Comparison of ENCODE assay signal across 1 cellular context in the genomic region with DNA sequence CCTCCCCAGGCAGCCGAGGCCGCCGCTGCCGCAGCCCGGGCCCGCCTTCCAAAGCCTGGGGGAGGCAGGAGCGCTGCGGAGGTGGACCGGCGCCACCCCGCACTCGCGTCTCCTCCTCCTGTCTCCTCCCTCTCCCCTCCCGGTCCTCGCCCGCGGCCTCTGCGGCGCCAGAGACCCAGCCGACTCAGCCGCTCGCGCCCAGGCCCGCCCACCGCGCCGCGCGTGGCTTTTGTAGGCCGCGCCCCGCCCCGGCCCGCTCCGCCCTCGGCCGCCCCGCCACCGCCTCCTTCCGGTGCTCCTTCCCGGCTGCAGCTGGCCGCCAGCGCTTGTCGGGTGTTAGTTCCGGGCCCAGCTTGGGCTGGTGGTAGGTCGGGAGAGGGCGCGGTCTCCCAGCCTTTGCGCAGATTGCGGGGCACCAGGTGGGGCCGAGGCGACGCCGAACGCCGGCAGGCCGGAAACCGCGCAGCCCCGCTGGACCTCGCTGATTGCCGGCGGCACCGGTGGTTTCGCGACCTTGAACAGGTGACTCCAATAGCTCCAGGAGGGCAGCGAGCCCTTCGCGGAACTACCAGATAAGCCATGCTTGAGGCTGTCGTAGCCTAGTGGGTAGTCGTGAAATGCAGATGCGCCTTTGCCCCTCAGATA.
TF ChIP-seq lines count a peak whose summit lies in the region.

A gene with protein sequence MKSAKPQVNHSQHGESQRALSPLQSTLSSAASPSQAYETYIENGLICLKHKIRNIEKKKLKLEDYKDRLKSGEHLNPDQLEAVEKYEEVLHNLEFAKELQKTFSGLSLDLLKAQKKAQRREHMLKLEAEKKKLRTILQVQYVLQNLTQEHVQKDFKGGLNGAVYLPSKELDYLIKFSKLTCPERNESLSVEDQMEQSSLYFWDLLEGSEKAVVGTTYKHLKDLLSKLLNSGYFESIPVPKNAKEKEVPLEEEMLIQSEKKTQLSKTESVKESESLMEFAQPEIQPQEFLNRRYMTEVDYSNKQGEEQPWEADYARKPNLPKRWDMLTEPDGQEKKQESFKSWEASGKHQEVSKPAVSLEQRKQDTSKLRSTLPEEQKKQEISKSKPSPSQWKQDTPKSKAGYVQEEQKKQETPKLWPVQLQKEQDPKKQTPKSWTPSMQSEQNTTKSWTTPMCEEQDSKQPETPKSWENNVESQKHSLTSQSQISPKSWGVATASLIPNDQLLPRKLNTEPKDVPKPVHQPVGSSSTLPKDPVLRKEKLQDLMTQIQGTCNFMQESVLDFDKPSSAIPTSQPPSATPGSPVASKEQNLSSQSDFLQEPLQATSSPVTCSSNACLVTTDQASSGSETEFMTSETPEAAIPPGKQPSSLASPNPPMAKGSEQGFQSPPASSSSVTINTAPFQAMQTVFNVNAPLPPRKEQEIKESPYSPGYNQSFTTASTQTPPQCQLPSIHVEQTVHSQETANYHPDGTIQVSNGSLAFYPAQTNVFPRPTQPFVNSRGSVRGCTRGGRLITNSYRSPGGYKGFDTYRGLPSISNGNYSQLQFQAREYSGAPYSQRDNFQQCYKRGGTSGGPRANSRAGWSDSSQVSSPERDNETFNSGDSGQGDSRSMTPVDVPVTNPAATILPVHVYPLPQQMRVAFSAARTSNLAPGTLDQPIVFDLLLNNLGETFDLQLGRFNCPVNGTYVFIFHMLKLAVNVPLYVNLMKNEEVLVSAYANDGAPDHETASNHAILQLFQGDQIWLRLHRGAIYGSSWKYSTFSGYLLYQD (minus strand): TSS at position 202 of the 645 bp plus-strand sequence. CDS start 1,431 bp downstream, outside the sequence.

TF ChIP-seq in HepG2, 621 proteins besides CTCF, POLR2A, EP300 and RAD21 (continued from another document and continues in another):
- TF ChIP-seq, protein P1, sequence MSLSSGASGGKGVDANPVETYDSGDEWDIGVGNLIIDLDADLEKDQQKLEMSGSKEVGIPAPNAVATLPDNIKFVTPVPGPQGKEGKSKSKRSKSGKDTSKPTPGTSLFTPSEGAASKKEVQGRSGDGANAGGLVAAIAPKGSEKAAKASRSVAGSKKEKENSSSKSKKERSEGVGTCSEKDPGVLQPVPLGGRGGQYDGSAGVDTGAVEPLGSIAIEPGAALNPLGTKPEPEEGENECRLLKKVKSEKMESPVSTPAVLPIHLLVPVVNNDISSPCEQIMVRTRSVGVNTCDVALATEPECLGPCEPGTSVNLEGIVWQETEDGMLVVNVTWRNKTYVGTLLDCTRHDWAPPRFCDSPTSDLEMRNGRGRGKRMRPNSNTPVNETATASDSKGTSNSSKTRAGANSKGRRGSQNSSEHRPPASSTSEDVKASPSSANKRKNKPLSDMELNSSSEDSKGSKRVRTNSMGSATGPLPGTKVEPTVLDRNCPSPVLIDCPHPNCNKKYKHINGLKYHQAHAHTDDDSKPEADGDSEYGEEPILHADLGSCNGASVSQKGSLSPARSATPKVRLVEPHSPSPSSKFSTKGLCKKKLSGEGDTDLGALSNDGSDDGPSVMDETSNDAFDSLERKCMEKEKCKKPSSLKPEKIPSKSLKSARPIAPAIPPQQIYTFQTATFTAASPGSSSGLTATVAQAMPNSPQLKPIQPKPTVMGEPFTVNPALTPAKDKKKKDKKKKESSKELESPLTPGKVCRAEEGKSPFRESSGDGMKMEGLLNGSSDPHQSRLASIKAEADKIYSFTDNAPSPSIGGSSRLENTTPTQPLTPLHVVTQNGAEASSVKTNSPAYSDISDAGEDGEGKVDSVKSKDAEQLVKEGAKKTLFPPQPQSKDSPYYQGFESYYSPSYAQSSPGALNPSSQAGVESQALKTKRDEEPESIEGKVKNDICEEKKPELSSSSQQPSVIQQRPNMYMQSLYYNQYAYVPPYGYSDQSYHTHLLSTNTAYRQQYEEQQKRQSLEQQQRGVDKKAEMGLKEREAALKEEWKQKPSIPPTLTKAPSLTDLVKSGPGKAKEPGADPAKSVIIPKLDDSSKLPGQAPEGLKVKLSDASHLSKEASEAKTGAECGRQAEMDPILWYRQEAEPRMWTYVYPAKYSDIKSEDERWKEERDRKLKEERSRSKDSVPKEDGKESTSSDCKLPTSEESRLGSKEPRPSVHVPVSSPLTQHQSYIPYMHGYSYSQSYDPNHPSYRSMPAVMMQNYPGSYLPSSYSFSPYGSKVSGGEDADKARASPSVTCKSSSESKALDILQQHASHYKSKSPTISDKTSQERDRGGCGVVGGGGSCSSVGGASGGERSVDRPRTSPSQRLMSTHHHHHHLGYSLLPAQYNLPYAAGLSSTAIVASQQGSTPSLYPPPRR (CRISPR knock-in tag; IDR thresholded peaks at IDR 0.05; ENCODE audit: borderline replicate concordance): peak; percentile 87
- TF ChIP-seq ZNF296 (CRISPR knock-in tag; conservative IDR thresholded peaks at IDR 0.05): 0 out of 2 replicates have a peak, but pooled peaks have one; percentile 60
- peak; percentile 64 for TF ChIP-seq STAG1 (CRISPR knock-in tag; IDR thresholded peaks at IDR 0.05)
- TF ChIP-seq PHF20 (CRISPR knock-in tag; IDR thresholded peaks at IDR 0.05): peak; percentile 72
- TF ChIP-seq HES4 (CRISPR knock-in tag; IDR thresholded peaks at IDR 0.05; ENCODE audit: borderline replicate concordance): no peak
- no peak for TF ChIP-seq NBN (conservative IDR thresholded peaks at IDR 0.05)
- no peak for TF ChIP-seq ZSCAN29 (CRISPR knock-in tag; conservative IDR thresholded peaks at IDR 0.05)
- TF ChIP-seq ZNF792 (CRISPR knock-in tag; IDR thresholded peaks at IDR 0.05): peak; percentile 91
- TF ChIP-seq ZBTB20 (CRISPR knock-in tag; IDR thresholded peaks at IDR 0.05; ENCODE audit: borderline replicate concordance, low read depth): peak; percentile 61; the same call in 1 of the 2 replicates
- no peak for TF ChIP-seq ZFP62 (CRISPR knock-in tag; IDR thresholded peaks at IDR 0.05)
- TF ChIP-seq, protein P2, sequence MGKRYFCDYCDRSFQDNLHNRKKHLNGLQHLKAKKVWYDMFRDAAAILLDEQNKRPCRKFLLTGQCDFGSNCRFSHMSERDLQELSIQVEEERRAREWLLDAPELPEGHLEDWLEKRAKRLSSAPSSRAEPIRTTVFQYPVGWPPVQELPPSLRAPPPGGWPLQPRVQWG (CRISPR knock-in tag; IDR thresholded peaks at IDR 0.05; ENCODE audit: borderline replicate concordance, low read depth): no peak
- no peak for TF ChIP-seq ZNF850 (CRISPR knock-in tag; conservative IDR thresholded peaks at IDR 0.05)
- TF ChIP-seq ZNF878 (CRISPR knock-in tag; IDR thresholded peaks at IDR 0.05): 0 out of 2 replicates have a peak, but pooled peaks have one; percentile 29
- TF ChIP-seq ZNF407 (CRISPR knock-in tag; IDR thresholded peaks at IDR 0.05; ENCODE audit: not compliant biosample characterization): no peak
- peak; percentile 89 for TF ChIP-seq HNF1B (CRISPR knock-in tag; IDR thresholded peaks at IDR 0.05)
- peak; percentile 45; the same call in 1 of the 2 replicates for TF ChIP-seq ZNF225 (CRISPR knock-in tag; IDR thresholded peaks at IDR 0.05)
- TF ChIP-seq TOE1 (CRISPR knock-in tag; IDR thresholded peaks at IDR 0.05): no peak
- TF ChIP-seq NCOA5 (CRISPR knock-in tag; IDR thresholded peaks at IDR 0.05): no peak
- TF ChIP-seq, protein P3, sequence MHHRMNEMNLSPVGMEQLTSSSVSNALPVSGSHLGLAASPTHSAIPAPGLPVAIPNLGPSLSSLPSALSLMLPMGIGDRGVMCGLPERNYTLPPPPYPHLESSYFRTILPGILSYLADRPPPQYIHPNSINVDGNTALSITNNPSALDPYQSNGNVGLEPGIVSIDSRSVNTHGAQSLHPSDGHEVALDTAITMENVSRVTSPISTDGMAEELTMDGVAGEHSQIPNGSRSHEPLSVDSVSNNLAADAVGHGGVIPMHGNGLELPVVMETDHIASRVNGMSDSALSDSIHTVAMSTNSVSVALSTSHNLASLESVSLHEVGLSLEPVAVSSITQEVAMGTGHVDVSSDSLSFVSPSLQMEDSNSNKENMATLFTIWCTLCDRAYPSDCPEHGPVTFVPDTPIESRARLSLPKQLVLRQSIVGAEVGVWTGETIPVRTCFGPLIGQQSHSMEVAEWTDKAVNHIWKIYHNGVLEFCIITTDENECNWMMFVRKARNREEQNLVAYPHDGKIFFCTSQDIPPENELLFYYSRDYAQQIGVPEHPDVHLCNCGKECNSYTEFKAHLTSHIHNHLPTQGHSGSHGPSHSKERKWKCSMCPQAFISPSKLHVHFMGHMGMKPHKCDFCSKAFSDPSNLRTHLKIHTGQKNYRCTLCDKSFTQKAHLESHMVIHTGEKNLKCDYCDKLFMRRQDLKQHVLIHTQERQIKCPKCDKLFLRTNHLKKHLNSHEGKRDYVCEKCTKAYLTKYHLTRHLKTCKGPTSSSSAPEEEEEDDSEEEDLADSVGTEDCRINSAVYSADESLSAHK (CRISPR knock-in tag; IDR thresholded peaks at IDR 0.05; ENCODE audit: borderline replicate concordance): no peak
- no peak; the same call in 1 of the 2 replicates for TF ChIP-seq RBAK (CRISPR knock-in tag; IDR thresholded peaks at IDR 0.05)
- TF ChIP-seq ZFP90 (CRISPR knock-in tag; IDR thresholded peaks at IDR 0.05; ENCODE audit: borderline replicate concordance): no peak
- TF ChIP-seq MED1 (CRISPR knock-in tag; IDR thresholded peaks at IDR 0.05): peak; percentile 81
- 0 out of 2 replicates have a peak, but pooled peaks have one; percentile 21 for TF ChIP-seq ZFP36L2 (CRISPR knock-in tag; IDR thresholded peaks at IDR 0.05)
- TF ChIP-seq ZNF550 (CRISPR knock-in tag; IDR thresholded peaks at IDR 0.05; ENCODE audit: borderline replicate concordance): no peak
- peak; percentile 80; the same call in 1 of the 2 replicates for TF ChIP-seq BORCS8-MEF2B (CRISPR knock-in tag; IDR thresholded peaks at IDR 0.05)
- TF ChIP-seq PHF5A (CRISPR knock-in tag; IDR thresholded peaks at IDR 0.05; ENCODE audit: low read depth, unreplicated experiment): peak; percentile 44
- no peak for TF ChIP-seq ZNF180 (CRISPR knock-in tag; IDR thresholded peaks at IDR 0.05; ENCODE audit: borderline replicate concordance, low read depth)
- TF ChIP-seq E2F1 (CRISPR knock-in tag; IDR thresholded peaks at IDR 0.05): peak; percentile 18; the same call in 1 of the 2 replicates
- no peak for TF ChIP-seq ZNF432 (CRISPR knock-in tag; IDR thresholded peaks at IDR 0.05; ENCODE audit: borderline replicate concordance)
- TF ChIP-seq KDM3A (CRISPR knock-in tag; IDR thresholded peaks at IDR 0.05; ENCODE audit: low read depth): peak; percentile 82
